17 cellular contexts compared by ENCODE assay signal in the genomic region with DNA sequence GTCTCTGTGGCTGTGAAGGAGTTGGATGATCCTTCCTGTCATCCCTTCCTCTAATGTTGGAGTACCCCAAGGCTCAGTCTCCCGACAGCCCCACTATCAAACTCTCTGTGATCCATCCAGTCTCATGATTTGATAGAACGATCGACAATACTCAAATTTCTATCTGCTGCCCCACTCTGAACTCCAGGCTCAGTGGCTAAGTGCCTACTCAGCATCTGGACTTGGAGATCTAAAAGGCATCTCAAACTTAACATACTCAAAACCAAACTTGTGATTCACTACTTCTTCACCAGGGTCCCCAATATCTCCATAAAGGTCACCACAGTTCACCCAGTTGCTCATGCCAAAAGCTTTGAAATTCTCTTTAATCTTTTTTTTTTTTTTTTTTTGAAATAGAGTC. TPM values are rescaled to one million over a fixed set of nuclear protein-coding genes. Genes with fewer than 3 reads are reported as not detected.
A peak's percentile ranks its signal among the peaks of the same experiment; 100 is the strongest.
DNase-seq lines count a peak whose midpoint lies in the region; ATAC-seq, FAIRE-seq and TF ChIP-seq lines count a peak whose summit lies in the region.
"Had no signal": no experiment of that assay in that cellular context is flagged by ENCODE, and none has a peak within 500 bp of the region (broad histone marks: within the 10 kb centered on the region; RNA-seq: fewer than 3 reads in every experiment).

No MANE protein-coding gene starts in this region.

- H3K27ac Mint-ChIP-seq in activated CD8-positive, alpha-beta T cell treated with anti-CD3 and anti-CD28 coated beads for 36 hours: no peak overlapping the region
- no peak overlapping the region for H3K27ac Mint-ChIP-seq in activated CD8-positive, alpha-beta T cell treated with anti-CD3 and anti-CD28 coated beads, Interleukin-2, amount 10 ng/mL, durations not matched to agents 7 days and 5 days
- H3K27ac Mint-ChIP-seq: CD4-positive, alpha-beta memory T cell; GM23338; HFFc6 had no signal

- H3K9me3 Mint-ChIP-seq in activated CD8-positive, alpha-beta T cell treated with anti-CD3 and anti-CD28 coated beads for 36 hours: peaks cover 10% of the 10 kb centered on the region
- peaks cover 5% of the 10 kb centered on the region for H3K9me3 Mint-ChIP-seq in activated CD8-positive, alpha-beta T cell treated with anti-CD3 and anti-CD28 coated beads, Interleukin-2, amount 10 ng/mL, durations not matched to agents 7 days and 5 days (ENCODE audit: insufficient read depth)

- TF ChIP-seq RAD21 in A549 (conservative IDR thresholded peaks at IDR 0.05 in 1 of 2, IDR thresholded peaks at IDR 0.05 in 1 of 2): no peak
- TF ChIP-seq RAD21 in K562 (CRISPR knock-in tag; conservative IDR thresholded peaks at IDR 0.05 in 1 of 2, IDR thresholded peaks at IDR 0.05 in 1 of 2): no peak

- FAIRE-seq in A549 (lab: Jason Lieb, UNC) (no peak), K562 (lab: Jason Lieb, UNC) (no peak), small intestine (lab: Jason Lieb, UNC) (no peak)
- FAIRE-seq: GM18507 had no signal

- H3K4me3 ChIP-seq in A549: no peak overlapping the region
- no peak overlapping the region for H3K4me3 ChIP-seq in K562
- H3K4me3 ChIP-seq in small intestine (ENCODE audit: low read depth in 1 of 2, low read length in 2 of 2): no peak overlapping the region
- H3K4me3 ChIP-seq: GM23338, HAP-1 had no signal

- in situ Hi-C loops in K562 (cut with MboI): no loop called here

- H3K9me1 ChIP-seq in K562 (ENCODE audit: control insufficient read depth, insufficient read depth, low read length): no peaks in the 10 kb centered on the region

- H3K9me3 ChIP-seq in A549 (peaks cover 5% of the 10 kb centered on the region; the same call in 1 of the 3 replicates), K562 (replicated peaks; ENCODE audit: control insufficient read depth, insufficient read depth, low read depth, low read length) (peaks cover 3% of the 10 kb centered on the region; the same call in 1 of the 2 replicates), small intestine (ENCODE audit: control insufficient read depth, low read depth) (no peaks in the 10 kb centered on the region)
- H3K9me3 ChIP-seq: HAP-1 had no signal

- TF ChIP-seq EP300 in A549 (IDR thresholded peaks at IDR 0.05): no peak
- no peak for TF ChIP-seq EP300 in K562 (IDR thresholded peaks at IDR 0.05; ENCODE audit: low read length)

- H3K4me1 ChIP-seq in A549 (peaks cover 17% of the 10 kb centered on the region), K562 (replicated peaks in 1 of 2; ENCODE audit: control insufficient read depth in 2 of 2, insufficient read depth in 2 of 2, low read length in 2 of 2) (peaks cover 7 to 19% of the 10 kb centered on the region in 2 experiments), small intestine (ENCODE audit: control insufficient read depth in 2 of 2, insufficient read depth in 1 of 2, low read depth in 1 of 2, low read length in 1 of 2) (no peaks in the 10 kb centered on the region)
- H3K4me1 ChIP-seq: HAP-1 had no signal

- CTCF ChIA-PET in activated CD8-positive, alpha-beta T cell treated with anti-CD3 and anti-CD28 coated beads for 36 hours (lab: Charles Lee): no interaction called here
- CTCF ChIA-PET in activated CD8-positive, alpha-beta T cell treated with anti-CD3 and anti-CD28 coated beads, Interleukin-2, amount 10 ng/mL, durations not matched to agents 7 days and 5 days (lab: Charles Lee): no interaction called here
- CTCF ChIA-PET in A549 (lab: Yijun Ruan, JAX): no interaction called here
- CTCF ChIA-PET in K562 (lab: Yijun Ruan, JAX; ENCODE audit: low intra/inter-chr PET ratio): no interaction called here

- peak; percentile 29 for ATAC-seq in activated CD8-positive, alpha-beta T cell treated with anti-CD3 and anti-CD28 coated beads for 36 hours
- ATAC-seq in activated CD8-positive, alpha-beta T cell treated with anti-CD3 and anti-CD28 coated beads, Interleukin-2, amount 10 ng/mL, durations not matched to agents 7 days and 5 days: no peak
- ATAC-seq in A549 (no peak), K562 (no peak)
- ATAC-seq: GM23338 had no signal

- BruUV-seq in K562 (replicated peaks; lab: Mats Ljungman, UMichigan): no TSS peak

- POLR2A ChIA-PET in activated CD8-positive, alpha-beta T cell treated with anti-CD3 and anti-CD28 coated beads for 36 hours (lab: Charles Lee): interaction anchor here (0.6 to 1.8 kb wide), 2 partner anchors 13 to 393 kb away, joined by 3 to 4 read pairs; no protein-coding TSS in a partner anchor
- POLR2A ChIA-PET in activated CD8-positive, alpha-beta T cell treated with anti-CD3 and anti-CD28 coated beads, Interleukin-2, amount 10 ng/mL, durations not matched to agents 7 days and 5 days (lab: Charles Lee): no interaction called here
- POLR2A ChIA-PET in A549 (lab: Yijun Ruan, JAX) (no interaction called here), K562 (lab: Yijun Ruan, JAX) (interaction anchor here (0.5 to 1.2 kb wide), 2 partner anchors 54 to 850 kb away, joined by 4 read pairs; no protein-coding TSS in a partner anchor)

- H3K9ac ChIP-seq in K562 (ENCODE audit: insufficient read depth in 1 of 2, low read depth in 2 of 2, low read length in 2 of 2): no peak overlapping the region

- no peaks in the 10 kb centered on the region for H3K36me3 ChIP-seq in K562 (ENCODE audit: control insufficient read depth, insufficient read depth, low read length)
- no peaks in the 10 kb centered on the region for H3K36me3 ChIP-seq in small intestine (ENCODE audit: control insufficient read depth in 2 of 2, insufficient read depth in 2 of 2, low read length in 2 of 2)
- H3K36me3 ChIP-seq: HAP-1 had no signal

- peak overlapping the region; percentile 19; the same call in 1 of the 2 replicates for H2AFZ ChIP-seq in K562 (ENCODE audit: low read depth, low read length)

- no peak overlapping the region for H3K4me3 Mint-ChIP-seq in activated CD8-positive, alpha-beta T cell treated with anti-CD3 and anti-CD28 coated beads for 36 hours
- no peak overlapping the region for H3K4me3 Mint-ChIP-seq in activated CD8-positive, alpha-beta T cell treated with anti-CD3 and anti-CD28 coated beads, Interleukin-2, amount 10 ng/mL, durations not matched to agents 7 days and 5 days
- H3K4me3 Mint-ChIP-seq: CD4-positive, alpha-beta memory T cell; GM23338; HFFc6 had no signal

- WGBS in A549 (ENCODE audit: missing lambda C conversion rate): 83% methylated on average over 3 of the region's 3 CpGs
- 89% methylated on average over 3 of the region's 3 CpGs for WGBS in K562 (ENCODE audit: insufficient coverage, low coverage, missing lambda C conversion rate)
- WGBS in small intestine, 3 donors: 91 to 95% (median 93%) methylated on average over 3 of the region's 3 CpGs

- DNase-seq in activated CD8-positive, alpha-beta T cell treated with anti-CD3 and anti-CD28 coated beads for 36 hours: no peak
- DNase-seq in activated CD8-positive, alpha-beta T cell treated with anti-CD3 and anti-CD28 coated beads, Interleukin-2, amount 10 ng/mL, durations not matched to agents 7 days and 5 days: no peak
- no peak for DNase-seq in A549 (ENCODE audit: low read depth in 1 of 2, low spot score in 1 of 2)
- no peak for DNase-seq in K562 (ENCODE audit: extremely low read depth in 1 of 4, low spot score in 3 of 4)
- DNase-seq in kidney glomerular epithelial cell (lab: John Stamatoyannopoulos, UW): no peak
- no peak for DNase-seq in small intestine
- DNase-seq: 8988T; Calu3; CD4-positive, alpha-beta memory T cell; COR-L47; DMS53; DMS79 treated with DMSO at 0.1 percent for 48 hours; GF-D8; HFFc6 had no signal

- TF ChIP-seq CTCF in activated CD8-positive, alpha-beta T cell treated with anti-CD3 and anti-CD28 coated beads for 36 hours (IDR thresholded peaks at IDR 0.05): no peak
- no peak for TF ChIP-seq CTCF in A549 (IDR thresholded peaks at IDR 0.05)
- TF ChIP-seq CTCF in K562 (IDR thresholded peaks at IDR 0.05 in 2 of 3, conservative IDR thresholded peaks at IDR 0.05 in 1 of 3; ENCODE audit: insufficient read depth in 2 of 3, low read depth in 1 of 3, low read length in 3 of 3): no peak

- no peaks in the 10 kb centered on the region for H4K20me1 ChIP-seq in K562 (replicated peaks; ENCODE audit: control insufficient read depth, insufficient read depth, low read length)

- no peaks in the 10 kb centered on the region for H3K36me3 Mint-ChIP-seq in activated CD8-positive, alpha-beta T cell treated with anti-CD3 and anti-CD28 coated beads for 36 hours (ENCODE audit: low read depth)
- peaks cover 6% of the 10 kb centered on the region for H3K36me3 Mint-ChIP-seq in activated CD8-positive, alpha-beta T cell treated with anti-CD3 and anti-CD28 coated beads, Interleukin-2, amount 10 ng/mL, durations not matched to agents 7 days and 5 days (ENCODE audit: low read depth)
- H3K36me3 Mint-ChIP-seq: CD4-positive, alpha-beta memory T cell had no signal

- peaks cover 4% of the 10 kb centered on the region for H3K27me3 Mint-ChIP-seq in activated CD8-positive, alpha-beta T cell treated with anti-CD3 and anti-CD28 coated beads for 36 hours
- H3K27me3 Mint-ChIP-seq in activated CD8-positive, alpha-beta T cell treated with anti-CD3 and anti-CD28 coated beads, Interleukin-2, amount 10 ng/mL, durations not matched to agents 7 days and 5 days (ENCODE audit: low read depth): peaks cover 5% of the 10 kb centered on the region

- TF ChIP-seq POLR2A in A549 (IDR thresholded peaks at IDR 0.05; ENCODE audit: low read length) (no peak), K562 (conservative IDR thresholded peaks at IDR 0.05) (no peak)

- intact Hi-C loops in activated CD8-positive, alpha-beta T cell treated with anti-CD3 and anti-CD28 coated beads for 36 hours (cut with micrococcal nuclease): no loop called here
- intact Hi-C loops in K562 (cut with micrococcal nuclease): no loop called here

- no peaks in the 10 kb centered on the region for H3K79me2 ChIP-seq in K562 (ENCODE audit: control insufficient read depth, insufficient read depth, low read length)

- H3K4me2 ChIP-seq in A549 (no peak overlapping the region), K562 (ENCODE audit: insufficient read depth, low read length) (no peak overlapping the region)
- H3K4me2 ChIP-seq: GM23338 had no signal

- H3K4me1 Mint-ChIP-seq in activated CD8-positive, alpha-beta T cell treated with anti-CD3 and anti-CD28 coated beads for 36 hours (ENCODE audit: low read depth): peaks cover 10% of the 10 kb centered on the region
- peaks cover 8% of the 10 kb centered on the region for H3K4me1 Mint-ChIP-seq in activated CD8-positive, alpha-beta T cell treated with anti-CD3 and anti-CD28 coated beads, Interleukin-2, amount 10 ng/mL, durations not matched to agents 7 days and 5 days (ENCODE audit: low read depth)
- H3K4me1 Mint-ChIP-seq: GM23338 had no signal

- no peaks in the 10 kb centered on the region for H3K27me3 ChIP-seq in K562 (ENCODE audit: control insufficient read depth in 2 of 2, insufficient read depth in 2 of 2, low read length in 2 of 2)
- H3K27me3 ChIP-seq in small intestine (ENCODE audit: control insufficient read depth in 2 of 2, insufficient read depth in 2 of 2, low read length in 2 of 2): no peaks in the 10 kb centered on the region

- H3K27ac ChIP-seq in A549: no peak overlapping the region
- H3K27ac ChIP-seq in K562 (ENCODE audit: extremely low read depth, low read depth, low read length): no peak overlapping the region
- no peak overlapping the region for H3K27ac ChIP-seq in small intestine (ENCODE audit: low read depth in 1 of 2, low read length in 1 of 2)

RNA-seq across cellular contexts. Expression of a gene that starts 15.1 kb away (rescaled TPM):
- 10 to 100 TPM; 40.7 to 43.2 TPM for total RNA-seq in activated CD8-positive, alpha-beta T cell treated with anti-CD3 and anti-CD28 coated beads for 36 hours
- 10 to 100 TPM; 26.1 to 26.5 TPM for total RNA-seq in activated CD8-positive, alpha-beta T cell treated with anti-CD3 and anti-CD28 coated beads, Interleukin-2, amount 10 ng/mL, durations not matched to agents 7 days and 5 days
- polyA plus RNA-seq in A549 (2011; rRNA removed) (22.9 and 34.0 TPM in 2 replicates), A549 (2017; fragmentation: RNase III; extraction: RNeasy Plus Mini Kit Qiagen cat#74134 plus additional on column Dnase treatment) (19.5 to 20.5 TPM (median 20.4 TPM) in 3 replicates), K562 (2011; rRNA removed) (54.7 and 72.2 TPM in 2 replicates), K562 (2014; fragmentation: Illumina TruSeq; extraction: Trizol) (56.1 and 70.2 TPM in 2 replicates), K562 (2014; fragmentation: Nextera tagmentation; extraction: Ambion mirVana) (10 to 100 TPM; 27.7 to 27.8 TPM), K562 (2014; rRNA removed) (52.1 and 56.0 TPM in 2 replicates), small intestine (10 to 100 TPM; 13.8 to 23.0 (median 22.9) TPM)
- 10.3 and 11.3 TPM in 2 replicates for polyA plus RNA-seq in A549 (2012; cell fraction: cytosol; rRNA removed)
- polyA plus RNA-seq in A549 (2012; cell fraction: nucleus; rRNA removed): 4.5 and 4.9 TPM in 2 replicates
- 12.8 and 15.9 TPM in 2 replicates for polyA minus RNA-seq in A549 (2011; rRNA and poly(A)+ RNA removed)
- total RNA-seq in K562 (2011; cell fraction: chromatin; rRNA removed; ENCODE audit: low replicate concordance): 46.0 and 136 TPM in 2 replicates
- total RNA-seq in K562 (2011; cell fraction: nucleolus; rRNA removed): 19.3 and 35.9 TPM in 2 replicates
- 54.3 and 86.7 TPM in 2 replicates for total RNA-seq in K562 (2011; cell fraction: nucleoplasm; rRNA removed)
- total RNA-seq in K562 (2014; rRNA removed) (53.8 and 55.9 TPM in 2 replicates), K562 (2014; rRNA removed; fragmentation: Illumina TruSeq; extraction: Trizol) (84.0 and 87.4 TPM in 2 replicates), K562 (2015; rRNA removed; fragmentation: Illumina TruSeq; extraction: Trizol) (67.9 and 75.3 TPM in 2 replicates), K562 (2021) (66.5 and 73.5 TPM in 2 replicates)
- polyA plus RNA-seq in K562 (2011; cell fraction: cytosol; rRNA removed): 13.6 and 21.7 TPM in 2 replicates
- 71.8 and 82.8 TPM in 2 replicates for polyA plus RNA-seq in K562 (2011; cell fraction: nucleus; rRNA removed)
- 64.9 and 101 TPM in 2 replicates for polyA plus RNA-seq in K562 (2012)
- polyA minus RNA-seq in K562 (2011; rRNA and poly(A)+ RNA removed): 77.1 and 87.7 TPM in 2 replicates
- 22.9 and 56.2 TPM in 2 replicates for polyA minus RNA-seq in K562 (2011; cell fraction: cytosol; rRNA and poly(A)+ RNA removed)
- 30.8 and 58.6 TPM in 2 replicates for polyA minus RNA-seq in K562 (2011; cell fraction: nucleus; rRNA and poly(A)+ RNA removed)

Comparison
In these comparisons a context has a peak if more than half of its experiments do, and no peak if none do; other contexts are left out.
1. POLR2A ChIA-PET loops: an anchor here in activated CD8-positive, alpha-beta T cell treated with anti-CD3 and anti-CD28 coated beads for 36 hours (0.6 to 1.8 kb wide) and K562 (0.5 to 1.2 kb wide); none called in activated CD8-positive, alpha-beta T cell treated with anti-CD3 and anti-CD28 coated beads, Interleukin-2, amount 10 ng/mL, durations not matched to agents 7 days and 5 days and A549.